ENCODE assay signal across 8 cellular contexts in genomic region chr19:49340069-49340864, GRCh38. TPM values are rescaled to one million over a fixed set of nuclear protein-coding genes. Genes with fewer than 3 reads are reported as not detected.
A peak's percentile ranks its signal among the peaks of the same experiment; 100 is the strongest.
DNase-seq lines count a peak whose midpoint lies in the region; ATAC-seq, FAIRE-seq and TF ChIP-seq lines count a peak whose summit lies in the region.

No MANE protein-coding gene starts in this region.

- ATAC-seq in GM23338 (peak; percentile 4), lung (ENCODE audit: insufficient read depth, low FRiP score) (peak; percentile 32)

- intact Hi-C loops in vagina (cut with DNase I) = no loop called here

- no peaks in the 10 kb centered on the region for H3K9me2 ChIP-seq in GM23338 (ENCODE audit: insufficient read depth)

- no peak for TF ChIP-seq CTCF in GM13977 (IDR thresholded peaks at IDR 0.05; ENCODE audit: extremely low read depth, insufficient read depth, missing control alignments)
- no peak for TF ChIP-seq CTCF in GM23338 (conservative IDR thresholded peaks at IDR 0.05; ENCODE audit: low read depth in 2 of 2)
- TF ChIP-seq CTCF in brain (conservative IDR thresholded peaks at IDR 0.05) = no peak
- TF ChIP-seq CTCF in lung (IDR thresholded peaks at IDR 0.05; ENCODE audit: control extremely low read depth, extremely low read depth) = no peak
- no peak for TF ChIP-seq CTCF in vagina (IDR thresholded peaks at IDR 0.05)

- H3K4me3 ChIP-seq in GM23338 (peak overlapping the region; percentile 57), lung (peak overlapping the region; percentile 19), vagina (peak overlapping the region; percentile 50 to 52)

- TF ChIP-seq POLR2A in vagina (IDR thresholded peaks at IDR 0.05) = no peak

- H3K4me2 ChIP-seq in GM23338 = peak overlapping the region; percentile 69

- H3K9me3 ChIP-seq in lung (ENCODE audit: control insufficient read depth in 2 of 2, insufficient read depth in 1 of 2, low read length in 1 of 2) = no peaks in the 10 kb centered on the region
- H3K9me3 ChIP-seq in vagina = no peaks in the 10 kb centered on the region

- H3F3A ChIP-seq in GM23338 (replicated peaks; ENCODE audit: low read depth) = peaks cover 16% of the 10 kb centered on the region; the same call in 1 of the 2 replicates

- H3K27ac Mint-ChIP-seq in GM23338 (no peak overlapping the region), brain (peak overlapping the region in 4 of 5 experiments; percentile 26 to 53 (median 37))

- in situ Hi-C loops in GM13977 (cut with MboI; ENCODE audit: low pct_unique_long_range_greater_than_20kb, low sequenced_read_pairs, unreplicated experiment) = no loop called here

- H3K36me3 Mint-ChIP-seq in GM23338 (ENCODE audit: low read depth) (peaks cover 55% of the 10 kb centered on the region), brain (peaks cover 41% of the 10 kb centered on the region)

- H3K27me3 ChIP-seq in GM23338 (ENCODE audit: insufficient read depth) = peaks cover 24% of the 10 kb centered on the region
- no peaks in the 10 kb centered on the region for H3K27me3 ChIP-seq in lung (ENCODE audit: control insufficient read depth, insufficient read depth)
- H3K27me3 ChIP-seq in vagina = no peaks in the 10 kb centered on the region

- peaks cover 15% of the 10 kb centered on the region for H3K4me1 ChIP-seq in GM23338 (ENCODE audit: insufficient read depth)
- peaks cover 5 to 9% of the 10 kb centered on the region in 2 donors for H3K4me1 ChIP-seq in lung (ENCODE audit: control insufficient read depth in 2 of 2, insufficient read depth in 2 of 2, low read length in 2 of 2)
- H3K4me1 ChIP-seq in vagina = peaks cover 32% of the 10 kb centered on the region

- DNase-seq in GM13977 (ENCODE audit: low spot score) (peak; percentile 96), GM23338 (ENCODE audit: low spot score) (peak; percentile 80), NAMALWA (ENCODE audit: low spot score) (peak; percentile 98), lung (ENCODE audit: low spot score) (peak; percentile 75), vagina (ENCODE audit: extremely low spot score in 2 of 2) (no peak), GM03348 (ENCODE audit: low spot score) (no peak), urothelium cell line (ENCODE audit: low spot score) (no peak)

- no peak overlapping the region for H2AFZ ChIP-seq in GM23338

- 23 to 41% methylated on average over 36 of the region's 36 CpGs for WGBS in lung, 2 donors

- H3K79me2 ChIP-seq in GM23338 (replicated peaks; ENCODE audit: insufficient read depth) = no peaks in the 10 kb centered on the region

- H3K27me3 Mint-ChIP-seq in GM23338 (ENCODE audit: insufficient read depth, low read depth, poor library complexity) = peaks cover 31% of the 10 kb centered on the region
- peaks cover 8% of the 10 kb centered on the region for H3K27me3 Mint-ChIP-seq in brain

- H3K36me3 ChIP-seq in GM23338 (ENCODE audit: insufficient read depth) (peaks cover 31% of the 10 kb centered on the region), lung (ENCODE audit: control insufficient read depth in 2 of 2, insufficient read depth in 2 of 2, low read length in 2 of 2) (peaks cover 12 to 28% of the 10 kb centered on the region in 2 donors), vagina (peaks cover 0 to 44% of the 10 kb centered on the region in 2 donors)

- H3K27ac ChIP-seq in GM23338 (ENCODE audit: low read depth) (0 out of 2 replicates have a peak overlapping the region, but pooled peaks have one; percentile 79), lung (ENCODE audit: low read depth in 1 of 2, low read length in 1 of 2) (peak overlapping the region; percentile 63 to 94), vagina (peak overlapping the region; percentile 83)

- peak overlapping the region; percentile 43 for H3K4me3 Mint-ChIP-seq in GM23338
- peak overlapping the region in 4 of 5 experiments; percentile 25 to 72 (median 50) for H3K4me3 Mint-ChIP-seq in brain

- peaks cover 21% of the 10 kb centered on the region for H3K4me1 Mint-ChIP-seq in GM23338
- H3K4me1 Mint-ChIP-seq in brain = peaks cover 29% of the 10 kb centered on the region

- peaks cover 10% of the 10 kb centered on the region; the same call in 1 of the 2 replicates for H4K20me1 ChIP-seq in GM23338 (replicated peaks; ENCODE audit: insufficient read depth)

- H3K9me3 Mint-ChIP-seq in GM23338 = no peaks in the 10 kb centered on the region; the same call in 1 of the 3 replicates
- peaks cover 0 to 3% (median 0%) of the 10 kb centered on the region in 5 experiments for H3K9me3 Mint-ChIP-seq in brain

- no peak for FAIRE-seq in urothelium cell line (lab: Jason Lieb, UNC)

RNA-seq across cellular contexts. Expression of gene CD37, which starts 5.1 kb away (rescaled TPM):
- total RNA-seq in GM23338 (2014; rRNA removed; shearing (Covaris generic)) = not detected in 2 replicates
- 106 and 114 TPM in 2 replicates for polyA plus RNA-seq in GM23338 (2016; fragmentation: Nextera tagmentation; extraction: Ambion mirVana)
- polyA plus RNA-seq in brain (ENCODE audit: insufficient read depth, low read depth, low replicate concordance) = 8.2 TPM
- total RNA-seq in lung = 10 to 100 TPM; 33.9 to 65.1 TPM
- polyA plus RNA-seq in lung = 100 to 1,000 TPM in 1 of 2 donors, 10 to 100 TPM in 1; 37.2 to 154 TPM
- total RNA-seq in vagina = 22.1 TPM

RNA-seq across cellular contexts. Expression of gene SLC6A16, which starts 15.3 kb away (rescaled TPM):
- total RNA-seq in GM23338 (2014; rRNA removed; shearing (Covaris generic)) = 0.31 and 1.6 TPM in 2 replicates
- polyA plus RNA-seq in GM23338 (2016; fragmentation: Nextera tagmentation; extraction: Ambion mirVana) (1.4 and 1.8 TPM in 2 replicates), brain (ENCODE audit: insufficient read depth, low read depth, low replicate concordance) (1.7 TPM), lung (1 to 10 TPM in 1 of 2 donors, under 1 TPM in 1; 0.93 to 2.4 TPM)
- total RNA-seq in lung (1 to 10 TPM; 1.8 to 2.5 TPM), vagina (2.5 TPM)

RNA-seq across cellular contexts. Expression of gene TEAD2, which starts 21.9 kb away (rescaled TPM):
- 74.4 and 82.5 TPM in 2 replicates for total RNA-seq in GM23338 (2014; rRNA removed; shearing (Covaris generic))
- 30.3 and 34.3 TPM in 2 replicates for polyA plus RNA-seq in GM23338 (2016; fragmentation: Nextera tagmentation; extraction: Ambion mirVana)
- polyA plus RNA-seq in brain (ENCODE audit: insufficient read depth, low read depth, low replicate concordance) = 42.5 TPM
- total RNA-seq in lung = 10 to 100 TPM; 31.4 to 40.0 TPM
- 10 to 100 TPM; 21.9 to 31.5 TPM for polyA plus RNA-seq in lung
- 20.4 TPM for total RNA-seq in vagina

RNA-seq across cellular contexts. Expression of gene DKKL1, which starts 23.4 kb away (rescaled TPM):
- 0.76 TPM in 1 of 2 replicates, not detected in the other for total RNA-seq in GM23338 (2014; rRNA removed; shearing (Covaris generic))
- polyA plus RNA-seq in GM23338 (2016; fragmentation: Nextera tagmentation; extraction: Ambion mirVana) (2.9 and 3.6 TPM in 2 replicates), brain (ENCODE audit: insufficient read depth, low read depth, low replicate concordance) (4.0 TPM), lung (under 1 TPM; 0.58 to 0.91 TPM)
- total RNA-seq in lung (under 1 TPM; 0.85 to 0.95 TPM), vagina (not detected)

RNA-seq across cellular contexts. Expression of gene KASH5, which starts 47.8 kb away (rescaled TPM):
- not detected in 2 replicates for total RNA-seq in GM23338 (2014; rRNA removed; shearing (Covaris generic))
- polyA plus RNA-seq in GM23338 (2016; fragmentation: Nextera tagmentation; extraction: Ambion mirVana) (0.44 TPM in 1 of 2 replicates, not detected in the other), brain (ENCODE audit: insufficient read depth, low read depth, low replicate concordance) (not detected), lung (1 to 10 TPM in 1 of 2 donors, under 1 TPM in 1; 0.52 to 1.5 TPM)
- total RNA-seq in lung (1 to 10 TPM in 1 of 2 donors, not detected in 1; 2.9 TPM), vagina (not detected)

Comparison
In these comparisons a context has a peak if more than half of its experiments do, and no peak if none do; other contexts are left out.
1. DNase-seq: peak in GM13977 (single experiment), GM23338 (single experiment), NAMALWA (single experiment) and lung (single experiment); none in vagina (0 of 2), GM03348 (single experiment) and urothelium cell line (single experiment).
2. RNA of gene CD37, which starts 5.1 kb away (total RNA-seq): 33.9 to 65.1 TPM in lung and 22.1 TPM in vagina (single experiment); not detected in GM23338; every median in the first group is over 10 times any median in the second.
3. Peak in every context shown above with its lines, with median percentiles within 50 percentile points of each other: H3K27ac ChIP-seq and H3K4me3 ChIP-seq.